11 cellular contexts compared by ENCODE assay signal in the genomic region with DNA sequence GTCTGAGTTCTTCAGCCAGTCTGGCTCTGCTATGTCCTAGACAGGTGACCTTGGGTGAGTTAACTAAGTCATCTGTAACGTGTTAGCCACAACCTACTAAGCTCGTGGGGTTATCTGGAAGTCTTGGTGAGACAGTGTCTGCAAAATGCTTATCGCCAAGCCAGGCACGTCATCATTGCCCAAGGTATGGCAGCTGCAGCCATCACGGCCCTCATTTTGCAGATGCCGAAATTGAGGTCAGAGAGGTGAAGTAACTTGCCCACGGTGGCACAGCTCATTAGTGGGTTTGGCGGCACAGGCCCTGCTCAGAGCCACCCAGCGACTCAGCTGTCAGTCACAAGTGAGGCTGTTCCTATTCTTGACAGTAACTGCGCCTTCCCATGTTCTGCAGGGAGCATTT.
DNase-seq lines count a peak whose midpoint lies in the region; ATAC-seq and TF ChIP-seq lines count a peak whose summit lies in the region.
"Had no signal": no experiment of that assay in that cellular context is flagged by ENCODE, and none has a peak within 500 bp of the region (broad histone marks: within the 10 kb centered on the region; RNA-seq: fewer than 3 reads in every experiment).

No MANE protein-coding gene starts in this region.

- no peaks in the 10 kb centered on the region for H3K36me3 ChIP-seq in prostate gland

- ATAC-seq in effector memory CD8-positive, alpha-beta T cell (replicated peaks), result peak; percentile 64
- no peak for ATAC-seq in HG02759 (IDR thresholded peaks at IDR 0.05; ENCODE audit: unreplicated experiment)

- H3K4me3 ChIP-seq in prostate gland, result no peak overlapping the region
- H3K4me3 ChIP-seq: hepatocyte had no signal

- H3K4me1 Mint-ChIP-seq in effector memory CD8-positive, alpha-beta T cell (ENCODE audit: low read depth in 2 of 2), result peaks cover 85% of the 10 kb centered on the region in 2 donors

- DNase-seq in MV-4-11 (lab: John Stamatoyannopoulos, UW) (peak; percentile 61), RPMI8226 (no peak), prostate gland (ENCODE audit: low spot score) (no peak)
- peak; percentile 20 to 25 for DNase-seq in activated CD4-positive, alpha-beta T cell treated with anti-CD3 and anti-CD28 coated beads, Interleukin-2, amount 50 U/mL, for 4 hours
- DNase-seq in effector memory CD8-positive, alpha-beta T cell, result peak; percentile 86 to 88 (median 86)
- peak; percentile 43 for DNase-seq in stimulated activated CD8-positive, alpha-beta memory T cell treated with anti-CD3 and anti-CD28 coated beads, Interleukin-12 subunit alpha, Interleukin-12 subunit beta, amount 100 ng/mL, for 4 hours (ENCODE audit: low read depth)
- DNase-seq: amniotic stem cell; DMS 273 treated with DMSO at 0.1 percent for 48 hours; effector CD8-positive, alpha-beta T cell had no signal

- intact Hi-C loops in prostate gland (cut with DNase I), result no loop called here

- TF ChIP-seq CTCF in prostate gland (IDR thresholded peaks at IDR 0.05), result no peak

- no peaks in the 10 kb centered on the region for H3K4me1 ChIP-seq in prostate gland (replicated peaks)

- TF ChIP-seq POLR2A in prostate gland (IDR thresholded peaks at IDR 0.05), result no peak

- peaks cover 54% of the 10 kb centered on the region for H3K36me3 Mint-ChIP-seq in effector memory CD8-positive, alpha-beta T cell (ENCODE audit: insufficient read depth)

- peak overlapping the region; percentile 79 to 82 for H3K4me3 Mint-ChIP-seq in effector memory CD8-positive, alpha-beta T cell

- no peaks in the 10 kb centered on the region for H3K9me3 ChIP-seq in prostate gland

- H3K27me3 ChIP-seq in prostate gland (replicated peaks; ENCODE audit: insufficient read depth), result no peaks in the 10 kb centered on the region
- H3K27me3 ChIP-seq: hepatocyte had no signal

- 85% methylated on average over 10 of the region's 10 CpGs for WGBS in prostate gland

- H3K27me3 Mint-ChIP-seq in effector memory CD8-positive, alpha-beta T cell, result no peaks in the 10 kb centered on the region

- H3K27ac Mint-ChIP-seq in effector memory CD8-positive, alpha-beta T cell, result peak overlapping the region; percentile 100

- no peaks in the 10 kb centered on the region for H3K9me3 Mint-ChIP-seq in effector memory CD8-positive, alpha-beta T cell

- H3K27ac ChIP-seq in prostate gland, result no peak overlapping the region
- H3K27ac ChIP-seq: hepatocyte had no signal

Comparison
In these comparisons a context has a peak if more than half of its experiments do, and no peak if none do; other contexts are left out.
1. DNase-seq: peak in MV-4-11 (single experiment), activated CD4-positive, alpha-beta T cell treated with anti-CD3 and anti-CD28 coated beads, Interleukin-2, amount 50 U/mL, for 4 hours (2 of 2), effector memory CD8-positive, alpha-beta T cell (3 of 3) and stimulated activated CD8-positive, alpha-beta memory T cell treated with anti-CD3 and anti-CD28 coated beads, Interleukin-12 subunit alpha, Interleukin-12 subunit beta, amount 100 ng/mL, for 4 hours (single experiment); none in RPMI8226 (single experiment) and prostate gland (single experiment).